In genomic region chr9:136864996-136865767, GRCh38 we compare ENCODE assay signal across 8 cellular contexts. TPM values are rescaled to one million over a fixed set of nuclear protein-coding genes. Genes with fewer than 3 reads are reported as not detected.
DNase-seq lines count a peak whose midpoint lies in the region; ATAC-seq and TF ChIP-seq lines count a peak whose summit lies in the region.

No MANE protein-coding gene starts in this region.

- H3K27me3 ChIP-seq in ascending aorta (no peaks in the 10 kb centered on the region), thoracic aorta (replicated peaks; ENCODE audit: insufficient read depth) (no peaks in the 10 kb centered on the region)

- H3K4me1 ChIP-seq in ascending aorta = peaks cover 5 to 15% of the 10 kb centered on the region in 2 donors
- peaks cover 14 to 29% of the 10 kb centered on the region in 2 donors for H3K4me1 ChIP-seq in thoracic aorta (ENCODE audit: control insufficient read depth in 1 of 2, low read depth in 2 of 2)

- H3K27me3 Mint-ChIP-seq in T-helper 2 cell treated with Interferon-gamma antibody and Interleukin-4, amounts not matched to agents 5 μg/mL and 100 μg/mL, for 36 hours (ENCODE audit: low read depth) = no peaks in the 10 kb centered on the region

- intact Hi-C loops in ascending aorta (cut with DNase I) (no loop called here), left colon (cut with DNase I, micrococcal nuclease) (no loop called here)

- H3K4me3 ChIP-seq in ascending aorta (peak overlapping the region; percentile 81 to 97), thoracic aorta (peak overlapping the region; percentile 98)

- H3K36me3 ChIP-seq in ascending aorta = peaks cover 33 to 34% of the 10 kb centered on the region in 2 donors
- H3K36me3 ChIP-seq in thoracic aorta = peaks cover 16% of the 10 kb centered on the region

- peaks cover 13% of the 10 kb centered on the region for H3K4me1 Mint-ChIP-seq in T-helper 2 cell treated with Interferon-gamma antibody and Interleukin-4, amounts not matched to agents 5 μg/mL and 100 μg/mL, for 36 hours (ENCODE audit: low read depth)

- H3K27ac ChIP-seq in ascending aorta (peak overlapping the region; percentile 86 to 91), thoracic aorta (peak overlapping the region; percentile 81 to 85)

- no peaks in the 10 kb centered on the region for H3K9me3 Mint-ChIP-seq in T-helper 2 cell treated with Interferon-gamma antibody and Interleukin-4, amounts not matched to agents 5 μg/mL and 100 μg/mL, for 36 hours

- TF ChIP-seq CTCF in ascending aorta (IDR thresholded peaks at IDR 0.05) (no peak), thoracic aorta (IDR thresholded peaks at IDR 0.05) (no peak)

- H3K27ac Mint-ChIP-seq in T-helper 2 cell treated with Interferon-gamma antibody and Interleukin-4, amounts not matched to agents 5 μg/mL and 100 μg/mL, for 36 hours = peak overlapping the region; percentile 89

- ATAC-seq in left colon = peak; percentile 1
- ATAC-seq in thoracic aorta (ENCODE audit: insufficient number of reproducible peaks, low FRiP score, low read depth) = no peak
- no peak for ATAC-seq in GM18909 (IDR thresholded peaks at IDR 0.05; ENCODE audit: poor library complexity, unreplicated experiment)

- peak overlapping the region; percentile 89 for H3K4me3 Mint-ChIP-seq in T-helper 2 cell treated with Interferon-gamma antibody and Interleukin-4, amounts not matched to agents 5 μg/mL and 100 μg/mL, for 36 hours

- no peak for DNase-seq in T-helper 2 cell treated with Interferon-gamma antibody and Interleukin-4, amounts not matched to agents 5 μg/mL and 100 μg/mL, for 36 hours (ENCODE audit: low spot score)
- DNase-seq in T-helper 2 cell (no peak), ascending aorta (ENCODE audit: low spot score in 2 of 2) (no peak), left colon (peak; percentile 16 to 26), thoracic aorta (ENCODE audit: low spot score) (no peak), AG20443 (ENCODE audit: low spot score) (no peak)
- DNase-seq in stimulated activated CD4-positive, alpha-beta T cell treated with anti-CD3 and anti-CD28 coated beads, Interleukin-4, amount 100 ng/mL, for 24 hours = no peak

- peaks cover 19% of the 10 kb centered on the region for H3K36me3 Mint-ChIP-seq in T-helper 2 cell treated with Interferon-gamma antibody and Interleukin-4, amounts not matched to agents 5 μg/mL and 100 μg/mL, for 36 hours (ENCODE audit: low read depth)

- H3K9me3 ChIP-seq in ascending aorta = no peaks in the 10 kb centered on the region
- H3K9me3 ChIP-seq in thoracic aorta = no peaks in the 10 kb centered on the region

RNA-seq across cellular contexts. Expression of gene EDF1, which starts 0.9 kb away (rescaled TPM):
- 140 TPM for total RNA-seq in ascending aorta
- 100 to 1,000 TPM; 434 to 466 TPM for total RNA-seq in left colon
- 100 to 1,000 TPM; 200 to 240 TPM for total RNA-seq in thoracic aorta

RNA-seq across cellular contexts. Expression of gene MAMDC4, which starts 13.0 kb away (rescaled TPM):
- total RNA-seq in ascending aorta (5.0 TPM), left colon (10 to 100 TPM; 19.1 to 20.1 TPM), thoracic aorta (1 to 10 TPM; 1.8 to 2.8 TPM)

RNA-seq across cellular contexts. Expression of gene PHPT1, which starts 16.0 kb away (rescaled TPM):
- total RNA-seq in ascending aorta (108 TPM), left colon (100 to 1,000 TPM; 109 to 154 TPM), thoracic aorta (10 to 100 TPM; 37.5 to 92.1 TPM)

RNA-seq across cellular contexts. Expression of gene TRAF2, which starts 21.1 kb away (rescaled TPM):
- 4.4 TPM for total RNA-seq in ascending aorta
- 10 to 100 TPM; 23.7 to 25.3 TPM for total RNA-seq in left colon
- 10 to 100 TPM; 11.6 to 12.9 TPM for total RNA-seq in thoracic aorta

RNA-seq across cellular contexts. Expression of gene AJM1, which starts 22.9 kb away (rescaled TPM):
- total RNA-seq in ascending aorta = 5.9 TPM
- 10 to 100 TPM; 10.4 to 11.1 TPM for total RNA-seq in left colon
- total RNA-seq in thoracic aorta = 1 to 10 TPM; 7.3 to 9.2 TPM

Comparison
In these comparisons a context has a peak if more than half of its experiments do, and no peak if none do; other contexts are left out.
1. DNase-seq: peak in left colon (2 of 2); none in T-helper 2 cell treated with Interferon-gamma antibody and Interleukin-4, amounts not matched to agents 5 μg/mL and 100 μg/mL, for 36 hours (single experiment), T-helper 2 cell (0 of 5), ascending aorta (0 of 2), thoracic aorta (single experiment), stimulated activated CD4-positive, alpha-beta T cell treated with anti-CD3 and anti-CD28 coated beads, Interleukin-4, amount 100 ng/mL, for 24 hours (single experiment) and AG20443 (single experiment).